ENCODE assay signal across 8 cellular contexts in genomic region chr4:158768577-158769174, GRCh38. TPM values are rescaled to one million over a fixed set of nuclear protein-coding genes. Genes with fewer than 3 reads are reported as not detected.
DNase-seq lines count a peak whose midpoint lies in the region; ATAC-seq, FAIRE-seq and TF ChIP-seq lines count a peak whose summit lies in the region.

Gene FNIP2, plus strand, starts transcription at chr4:158769026. Its CDS starts 187 bp downstream, at chr4:158769213.

- H3K27ac ChIP-seq in A549 (peak within 1 kb of the TSS; percentile 92 to 95), colonic mucosa (peak within 1 kb of the TSS; percentile 77), layer of hippocampus (ENCODE audit: low read depth, low read length) (peak within 1 kb of the TSS; percentile 82)

- H3K4me1 ChIP-seq in A549 (peaks cover 9% of the 10 kb centered on the region; the same call in 1 of the 3 replicates), colonic mucosa (peaks cover 6% of the 10 kb centered on the region)

- TF ChIP-seq POLR2A in A549 (IDR thresholded peaks at IDR 0.05; ENCODE audit: low read length), result peak; percentile 59

- DNase-seq in A549 (ENCODE audit: low read depth in 1 of 2, low spot score in 1 of 2), result peak; percentile 62 to 65
- DNase-seq in NCI-H2171 treated with DMSO at 0.1 percent for 48 hours (lab: John Stamatoyannopoulos, UW), result peak; percentile 73
- DNase-seq in activated CD4-positive, alpha-beta T cell treated with anti-CD3 and anti-CD28 coated beads for 24 hours (ENCODE audit: low read depth in 2 of 2), result peak; percentile 38 to 39
- DNase-seq in colonic mucosa, result peak; percentile 79
- DNase-seq in stimulated activated CD4-positive, alpha-beta T cell treated with anti-CD3 and anti-CD28 coated beads, Interleukin-1b, Interleukin-23, amount 100 ng/mL, for 24 hours (ENCODE audit: low read depth in 4 of 4, low spot score in 1 of 4), result peak; percentile 26 to 54 (median 44)

- H3K4me2 ChIP-seq in A549, result peak within 1 kb of the TSS; percentile 80

- H3K27me3 ChIP-seq in colonic mucosa, result no peaks in the 10 kb centered on the region
- no peaks in the 10 kb centered on the region for H3K27me3 ChIP-seq in layer of hippocampus (ENCODE audit: control insufficient read depth, insufficient read depth, low read length)

- H3K36me3 ChIP-seq in colonic mucosa, result no peaks in the 10 kb centered on the region

- peak within 1 kb of the TSS; percentile 90 to 93 for H3K9ac ChIP-seq in colonic mucosa (ENCODE audit: low read depth in 2 of 2, low read length in 2 of 2)

- intact Hi-C loops in colonic mucosa (cut with DNase I), result no loop called here

- POLR2A ChIA-PET in A549 (lab: Yijun Ruan, JAX), result interaction anchor here (1.4 kb wide), 1 partner anchor 41 kb away, joined by 3 read pairs; no protein-coding TSS in a partner anchor

- FAIRE-seq in A549 (lab: Jason Lieb, UNC), result no peak

- no peak for TF ChIP-seq EP300 in A549 (IDR thresholded peaks at IDR 0.05)

- ATAC-seq in A549 (peak; percentile 94 to 96), GM18520 (IDR thresholded peaks at IDR 0.05; ENCODE audit: unreplicated experiment) (peak; percentile 71), HG03039 (IDR thresholded peaks at IDR 0.05; ENCODE audit: unreplicated experiment) (peak; percentile 87)

- H3K4me3 ChIP-seq in A549 (peak within 1 kb of the TSS; percentile 66), colonic mucosa (peak within 1 kb of the TSS; percentile 74)

- TF ChIP-seq CTCF in A549 (IDR thresholded peaks at IDR 0.05) (no peak), colonic mucosa (IDR thresholded peaks at IDR 0.05) (no peak)

- WGBS in A549 (ENCODE audit: missing lambda C conversion rate), result 1% methylated on average over 11 of the region's 85 CpGs

- CTCF ChIA-PET in A549 (lab: Yijun Ruan, JAX), result interaction anchor here (1.1 to 2.0 kb wide), 2 partner anchors 12 to 435 kb away, joined by 3 to 4 read pairs; no protein-coding TSS in a partner anchor

- H3K9me3 ChIP-seq in A549 (no peaks in the 10 kb centered on the region), colonic mucosa (no peaks in the 10 kb centered on the region)

- no peak for TF ChIP-seq RAD21 in A549 (conservative IDR thresholded peaks at IDR 0.05 in 1 of 2, IDR thresholded peaks at IDR 0.05 in 1 of 2)

TF ChIP-seq in A549, 52 proteins besides CTCF, POLR2A, EP300 and RAD21:
- TF ChIP-seq JUNB (IDR thresholded peaks at IDR 0.05) (no peak), BCL3 (IDR thresholded peaks at IDR 0.05) (0 out of 3 replicates have a peak, but pooled peaks have one; percentile 32), PHF8 (IDR thresholded peaks at IDR 0.05; ENCODE audit: borderline replicate concordance, low read depth) (peak; percentile 67; the same call in 1 of the 2 replicates), FOXS1 (CRISPR knock-in tag; IDR thresholded peaks at IDR 0.05) (no peak), E2F6 (IDR thresholded peaks at IDR 0.05; ENCODE audit: borderline replicate concordance, low read depth) (peak; percentile 89), JUN (IDR thresholded peaks at IDR 0.05) (0 out of 5 replicates have a peak, but pooled peaks of 1 of the 2 experiments have one; percentile 25), EHMT2 (IDR thresholded peaks at IDR 0.05; ENCODE audit: low read depth) (no peak)
- TF ChIP-seq, protein P1, sequence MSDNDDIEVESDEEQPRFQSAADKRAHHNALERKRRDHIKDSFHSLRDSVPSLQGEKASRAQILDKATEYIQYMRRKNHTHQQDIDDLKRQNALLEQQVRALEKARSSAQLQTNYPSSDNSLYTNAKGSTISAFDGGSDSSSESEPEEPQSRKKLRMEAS (IDR thresholded peaks at IDR 0.05), result peak; percentile 84

RNA-seq across cellular contexts. Expression of gene FNIP2, which starts in this region (rescaled TPM):
- polyA plus RNA-seq in A549 (2011; rRNA removed) (2.5 and 4.6 TPM in 2 replicates), A549 (2017; fragmentation: RNase III; extraction: RNeasy Plus Mini Kit Qiagen cat#74134 plus additional on column Dnase treatment) (1.8 to 2.3 TPM (median 2.0 TPM) in 3 replicates)
- polyA plus RNA-seq in A549 (2012; cell fraction: cytosol; rRNA removed), result 0.75 and 0.96 TPM in 2 replicates
- 0.58 and 0.69 TPM in 2 replicates for polyA plus RNA-seq in A549 (2012; cell fraction: nucleus; rRNA removed)
- polyA minus RNA-seq in A549 (2011; rRNA and poly(A)+ RNA removed), result 6.0 and 9.5 TPM in 2 replicates
- 10 to 100 TPM; 56.2 to 89.6 TPM for total RNA-seq in colonic mucosa

Comparison
In these comparisons a context has a peak if more than half of its experiments do, and no peak if none do; other contexts are left out.
1. Peak in every context shown above with its lines: DNase-seq, ATAC-seq, H3K4me3 ChIP-seq and H3K27ac ChIP-seq.